17 cellular contexts compared by ENCODE assay signal in genomic region chr11:116234989-116235567, GRCh38.
DNase-seq lines count a peak whose midpoint lies in the region; ATAC-seq and TF ChIP-seq lines count a peak whose summit lies in the region.
"Had no signal": no experiment of that assay in that cellular context is flagged by ENCODE, and none has a peak within 500 bp of the region (broad histone marks: within the 10 kb centered on the region; RNA-seq: fewer than 3 reads in every experiment).

No MANE protein-coding gene starts in this region.

- H2BK120ac ChIP-seq in H9 (ENCODE audit: low read depth, low read length, poor library complexity, severe bottlenecking) (no peak overlapping the region), mesendoderm (ENCODE audit: low read depth, low read length) (no peak overlapping the region)

- H3K9ac ChIP-seq in H9 (ENCODE audit: extremely low read depth, insufficient read length, low read length) (no peak overlapping the region), mesendoderm (ENCODE audit: low read length) (no peak overlapping the region)

- no peaks in the 10 kb centered on the region; the same call in 1 of the 2 replicates for H3K4me1 ChIP-seq in H9 (ENCODE audit: insufficient read depth, low read length)
- H3K4me1 ChIP-seq in mesendoderm (ENCODE audit: control insufficient read depth, low read depth, low read length) = peaks cover 3% of the 10 kb centered on the region

- intact Hi-C loops in activated T-helper 2 cell treated with anti-CD3 and anti-CD28 coated beads, Interferon-gamma antibody, Interleukin-2, Interleukin-4, amounts not matched to agents 10 μg/mL and 5 μg/mL and 100 μg/mL, durations not matched to agents 14 hours and 24 hours and 36 hours (cut with micrococcal nuclease) = no loop called here
- intact Hi-C loops in sciatic nerve (cut with DNase I) = no loop called here

- H3K79me1 ChIP-seq in H9 (ENCODE audit: insufficient read depth, low read depth, low read length, poor library complexity, severe bottlenecking) = no peaks in the 10 kb centered on the region
- no peaks in the 10 kb centered on the region for H3K79me1 ChIP-seq in mesendoderm (ENCODE audit: low read length)

- H3K36me3 Mint-ChIP-seq in H9 (ENCODE audit: insufficient read depth in 1 of 3, low read depth in 3 of 3) = no peaks in the 10 kb centered on the region
- no peaks in the 10 kb centered on the region for H3K36me3 Mint-ChIP-seq in activated T-helper 2 cell treated with anti-CD3 and anti-CD28 coated beads, Interferon-gamma antibody, Interleukin-2, Interleukin-4, amounts not matched to agents 10 μg/mL and 5 μg/mL and 100 μg/mL, durations not matched to agents 14 hours and 24 hours and 36 hours (ENCODE audit: low read depth)
- H3K36me3 Mint-ChIP-seq: CD8-positive, alpha-beta T cell had no signal

- H3K23me2 ChIP-seq in H9 (ENCODE audit: insufficient read length, low read depth, low read length, poor library complexity, severe bottlenecking) = no peaks in the 10 kb centered on the region

- H3K4me2 ChIP-seq in H9 (ENCODE audit: insufficient read depth, insufficient read length, low read length) = no peak overlapping the region
- no peak overlapping the region for H3K4me2 ChIP-seq in mesendoderm (ENCODE audit: low read length)

- ATAC-seq in GM21619 (IDR thresholded peaks at IDR 0.05; ENCODE audit: unreplicated experiment) = no peak
- no peak for ATAC-seq in sciatic nerve
- ATAC-seq: CD8-positive, alpha-beta T cell; HCT116 had no signal

- H3K56ac ChIP-seq in H9 (ENCODE audit: insufficient read length, low read depth, low read length) = no peak overlapping the region
- H3K56ac ChIP-seq in mesendoderm (ENCODE audit: low read length) = no peak overlapping the region

- DNase-seq in DMS53 (lab: John Stamatoyannopoulos, UW) (peak; percentile 24), DMS53 treated with DMSO at 0.1 percent for 48 hours (lab: John Stamatoyannopoulos, UW; ENCODE audit: unreplicated experiment) (no peak), H9 (peak; percentile 60), NCI-H345 treated with DMSO at 0.1 percent for 48 hours (lab: John Stamatoyannopoulos, UW; ENCODE audit: unreplicated experiment) (peak; percentile 89), mesendoderm (peak; percentile 84), sciatic nerve (ENCODE audit: low spot score) (no peak)
- DNase-seq in activated T-helper 2 cell treated with anti-CD3 and anti-CD28 coated beads, Interferon-gamma antibody, Interleukin-2, Interleukin-4, amounts not matched to agents 10 μg/mL and 5 μg/mL and 100 μg/mL, durations not matched to agents 14 hours and 24 hours and 36 hours (ENCODE audit: low spot score) = no peak
- DNase-seq: CD8-positive, alpha-beta T cell; DMS 273 treated with DMSO at 0.1 percent for 48 hours; EL; KG1; NCI-H1105; NK-92 treated with Interleukin-12 subunit alpha and Interleukin-12 subunit beta, amount 100 ng/mL, for 24 hours had no signal

- no peak overlapping the region for H3K23ac ChIP-seq in H9 (ENCODE audit: insufficient read length, low read depth, low read length)
- H3K23ac ChIP-seq in mesendoderm (ENCODE audit: low read length) = no peak overlapping the region

- H3K9me3 Mint-ChIP-seq in H9 = no peaks in the 10 kb centered on the region
- H3K9me3 Mint-ChIP-seq in activated T-helper 2 cell treated with anti-CD3 and anti-CD28 coated beads, Interferon-gamma antibody, Interleukin-2, Interleukin-4, amounts not matched to agents 10 μg/mL and 5 μg/mL and 100 μg/mL, durations not matched to agents 14 hours and 24 hours and 36 hours = no peaks in the 10 kb centered on the region
- H3K9me3 Mint-ChIP-seq: CD8-positive, alpha-beta T cell had no signal

- H2BK15ac ChIP-seq in H9 (ENCODE audit: low read depth, low read length) (no peak overlapping the region), mesendoderm (replicated peaks; ENCODE audit: low read depth) (no peak overlapping the region)

- H2AK5ac ChIP-seq in H9 (ENCODE audit: insufficient read length, low read length) = no peak overlapping the region
- no peak overlapping the region for H2AK5ac ChIP-seq in mesendoderm (ENCODE audit: low read length)

- H3K4me3 ChIP-seq in mesendoderm (ENCODE audit: low read length) = no peak overlapping the region
- H3K4me3 ChIP-seq: SK-N-MC had no signal

- H3K27me3 ChIP-seq in H9 (ENCODE audit: insufficient read depth, low read length) = no peaks in the 10 kb centered on the region
- H3K27me3 ChIP-seq in mesendoderm (ENCODE audit: insufficient read depth, low read length, poor library complexity) = no peaks in the 10 kb centered on the region

- H3K27ac ChIP-seq in H9 (ENCODE audit: insufficient read length, low read depth, low read length) (no peak overlapping the region), mesendoderm (ENCODE audit: low read depth, low read length) (no peak overlapping the region)
- H3K27ac ChIP-seq: 22Rv1, SK-N-MC had no signal

- peak overlapping the region in 1 of 3 experiments; percentile 9; a peak in 1 of 7 replicates for H3K27ac Mint-ChIP-seq in H9
- H3K27ac Mint-ChIP-seq in activated T-helper 2 cell treated with anti-CD3 and anti-CD28 coated beads, Interferon-gamma antibody, Interleukin-2, Interleukin-4, amounts not matched to agents 10 μg/mL and 5 μg/mL and 100 μg/mL, durations not matched to agents 14 hours and 24 hours and 36 hours = no peak overlapping the region
- H3K27ac Mint-ChIP-seq: CD8-positive, alpha-beta T cell had no signal

- no peaks in the 10 kb centered on the region for H4K20me1 ChIP-seq in H9 (ENCODE audit: control insufficient read depth, insufficient read depth, insufficient read length)

- H2BK5ac ChIP-seq in H9 (ENCODE audit: insufficient read length, low read length) (no peak overlapping the region), mesendoderm (ENCODE audit: low read length) (no peak overlapping the region)

- H3K79me2 ChIP-seq in H9 (ENCODE audit: insufficient read depth, low read length) (no peaks in the 10 kb centered on the region), mesendoderm (ENCODE audit: control insufficient read depth, insufficient read depth, low read length) (no peaks in the 10 kb centered on the region)

- H3K36me3 ChIP-seq in mesendoderm (ENCODE audit: control insufficient read depth, insufficient read depth, low read length) = no peaks in the 10 kb centered on the region

- no peak overlapping the region for H3K18ac ChIP-seq in H9 (ENCODE audit: insufficient read length, low read depth, low read length)
- H3K18ac ChIP-seq in mesendoderm (ENCODE audit: low read length) = no peak overlapping the region

- H3K27me3 Mint-ChIP-seq in H9 (ENCODE audit: low read depth) = peaks cover 14% of the 10 kb centered on the region
- H3K27me3 Mint-ChIP-seq in activated T-helper 2 cell treated with anti-CD3 and anti-CD28 coated beads, Interferon-gamma antibody, Interleukin-2, Interleukin-4, amounts not matched to agents 10 μg/mL and 5 μg/mL and 100 μg/mL, durations not matched to agents 14 hours and 24 hours and 36 hours (ENCODE audit: low read depth) = no peaks in the 10 kb centered on the region

- no peak overlapping the region for H3T11ph ChIP-seq in H9 (ENCODE audit: low read length)

- H2BK20ac ChIP-seq in H9 (ENCODE audit: low read depth, low read length, poor library complexity, severe bottlenecking) = no peak overlapping the region

- H2AFZ ChIP-seq in H9 (ENCODE audit: low read length) = no peak overlapping the region

- no peak overlapping the region for H3K4me3 Mint-ChIP-seq in H9
- H3K4me3 Mint-ChIP-seq in activated T-helper 2 cell treated with anti-CD3 and anti-CD28 coated beads, Interferon-gamma antibody, Interleukin-2, Interleukin-4, amounts not matched to agents 10 μg/mL and 5 μg/mL and 100 μg/mL, durations not matched to agents 14 hours and 24 hours and 36 hours (ENCODE audit: low read depth) = no peak overlapping the region
- H3K4me3 Mint-ChIP-seq: CD8-positive, alpha-beta T cell had no signal

- H4K5ac ChIP-seq in H9 (ENCODE audit: insufficient read length, low read depth, low read length) (no peak overlapping the region), mesendoderm (ENCODE audit: low read length) (no peak overlapping the region)

- H3K9me3 ChIP-seq in H9 (ENCODE audit: control insufficient read depth, low read depth, low read length) = no peaks in the 10 kb centered on the region

- H2BK12ac ChIP-seq in H9 (ENCODE audit: insufficient read length, low read depth, low read length) = no peak overlapping the region

- no peak overlapping the region for H4K91ac ChIP-seq in H9 (ENCODE audit: insufficient read length, low read depth, low read length)

- no CpG with 5 or more reads among the region's 6 CpGs for WGBS in H9 (ENCODE audit: extremely low coverage, insufficient read length, low lambda C conversion rate)
- no CpG with 5 or more reads among the region's 6 CpGs for WGBS in mesendoderm (ENCODE audit: extremely low coverage, insufficient coverage, low lambda C conversion rate)

- H3K14ac ChIP-seq in H9 (ENCODE audit: insufficient read depth, low read length) = no peak overlapping the region; the same call in 1 of the 2 replicates

- TF ChIP-seq CTCF in H9 (conservative IDR thresholded peaks at IDR 0.05) = peak; percentile 49; the same call in 2 of the 3 replicates

- H3K4me1 Mint-ChIP-seq in H9 = peaks cover 12 to 13% of the 10 kb centered on the region in 2 experiments; a peak in 3 of 4 replicates
- H3K4me1 Mint-ChIP-seq in activated T-helper 2 cell treated with anti-CD3 and anti-CD28 coated beads, Interferon-gamma antibody, Interleukin-2, Interleukin-4, amounts not matched to agents 10 μg/mL and 5 μg/mL and 100 μg/mL, durations not matched to agents 14 hours and 24 hours and 36 hours (ENCODE audit: low read depth) = no peaks in the 10 kb centered on the region

- no peak overlapping the region for H3K4ac ChIP-seq in H9 (ENCODE audit: low read depth, low read length)
- H3K4ac ChIP-seq in mesendoderm (ENCODE audit: low read depth, low read length) = no peak overlapping the region

- no peak overlapping the region for H4K8ac ChIP-seq in H9 (replicated peaks; ENCODE audit: insufficient read length, low read depth, low read length)
- no peak overlapping the region for H4K8ac ChIP-seq in mesendoderm (ENCODE audit: low read depth, low read length)

Comparison
In these comparisons a context has a peak if more than half of its experiments do, and no peak if none do; other contexts are left out.
1. DNase-seq: peak in DMS53 (single experiment), H9 (single experiment), NCI-H345 treated with DMSO at 0.1 percent for 48 hours (single experiment) and mesendoderm (single experiment); none in DMS53 treated with DMSO at 0.1 percent for 48 hours (single experiment), activated T-helper 2 cell treated with anti-CD3 and anti-CD28 coated beads, Interferon-gamma antibody, Interleukin-2, Interleukin-4, amounts not matched to agents 10 μg/mL and 5 μg/mL and 100 μg/mL, durations not matched to agents 14 hours and 24 hours and 36 hours (single experiment) and sciatic nerve (single experiment).